Comparison of ENCODE assay signal across 20 cellular contexts in the genomic region with DNA sequence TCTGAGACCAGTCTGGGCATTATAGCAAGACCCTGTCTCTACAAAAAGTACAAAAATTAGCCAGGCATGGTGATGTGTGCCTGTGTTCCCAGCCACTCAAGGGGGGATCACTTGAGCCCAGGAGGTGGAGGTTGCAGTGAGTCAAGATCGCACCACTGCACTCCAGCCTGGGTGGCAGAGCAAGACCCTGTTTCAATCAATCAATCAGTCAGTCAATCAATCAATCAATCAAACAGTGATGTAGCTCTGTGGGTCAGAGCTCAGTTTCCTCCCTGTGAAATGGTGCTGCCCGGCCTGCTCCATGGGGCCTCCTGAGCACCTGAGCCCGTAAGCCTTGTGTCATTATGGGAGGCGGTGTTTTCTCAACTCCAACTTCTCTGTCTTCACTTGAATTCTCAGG.
"Had no signal": no experiment of that assay in that cellular context is flagged by ENCODE, and none has a peak within 500 bp of the region (broad histone marks: within the 10 kb centered on the region; RNA-seq: fewer than 3 reads in every experiment).

No MANE protein-coding gene starts in this region.

- H3K27me3 Mint-ChIP-seq: activated B cell treated with CpG ODN at 0.5 μM for 24 hours; central memory CD8-positive, alpha-beta T cell; naive thymus-derived CD4-positive, alpha-beta T cell; stimulated activated naive CD8-positive, alpha-beta T cell treated with anti-CD3 and anti-CD28 coated beads, Interleukin-15, amount 100 ng/mL, for 72 hours had no signal

- H3K9me3 Mint-ChIP-seq: activated B cell treated with CpG ODN at 0.5 μM for 24 hours; activated naive CD4-positive, alpha-beta T cell treated with anti-CD3 and anti-CD28 coated beads for 36 hours; activated T-cell treated with anti-CD3 and anti-CD28 coated beads, Interleukin-2, amount 50 U/mL, for 4 hours; central memory CD8-positive, alpha-beta T cell; immature natural killer cell; naive thymus-derived CD4-positive, alpha-beta T cell; stimulated activated naive CD8-positive, alpha-beta T cell treated with anti-CD3 and anti-CD28 coated beads, Interleukin-15, amount 100 ng/mL, for 72 hours; T-helper 1 cell treated with Interleukin-12 subunit alpha and Interleukin-12 subunit beta and Interleukin-4 antibody, amounts not matched to agents 30 μg/mL and 1 μg/mL, for 36 hours had no signal

- H3K27ac ChIP-seq: brain microvascular endothelial cell, thoracic aorta had no signal

- H3K27me3 ChIP-seq: brain microvascular endothelial cell, upper lobe of left lung had no signal

- H3K4me1 Mint-ChIP-seq: activated B cell treated with CpG ODN at 0.5 μM for 24 hours; central memory CD8-positive, alpha-beta T cell; immature natural killer cell; stimulated activated naive CD8-positive, alpha-beta T cell treated with anti-CD3 and anti-CD28 coated beads, Interleukin-15, amount 100 ng/mL, for 72 hours had no signal

- H3K27ac Mint-ChIP-seq: activated B cell treated with CpG ODN at 0.5 μM for 24 hours; activated naive CD4-positive, alpha-beta T cell treated with anti-CD3 and anti-CD28 coated beads for 36 hours; immature natural killer cell; naive thymus-derived CD4-positive, alpha-beta T cell; progenitor cell of endocrine pancreas; stimulated activated naive CD8-positive, alpha-beta T cell treated with anti-CD3 and anti-CD28 coated beads, Interleukin-15, amount 100 ng/mL, for 72 hours; T-helper 1 cell treated with Interleukin-12 subunit alpha and Interleukin-12 subunit beta and Interleukin-4 antibody, amounts not matched to agents 30 μg/mL and 1 μg/mL, for 36 hours had no signal

- H3K4me3 ChIP-seq: lung, thoracic aorta, upper lobe of left lung had no signal

- ATAC-seq: activated T-cell treated with anti-CD3 and anti-CD28 coated beads, Interleukin-2, amount 50 U/mL, for 4 hours; naive thymus-derived CD4-positive, alpha-beta T cell; stimulated activated naive CD8-positive, alpha-beta T cell treated with anti-CD3 and anti-CD28 coated beads, Interleukin-15, amount 100 ng/mL, for 72 hours had no signal

- FAIRE-seq: endometrium had no signal

- H3K4me1 ChIP-seq: upper lobe of left lung had no signal

- DNase-seq: activated B cell treated with CpG ODN at 0.5 μM for 24 hours; activated CD4-positive, alpha-beta T cell treated with anti-CD3 and anti-CD28 coated beads for 4 hours; activated CD4-positive, alpha-beta T cell treated with anti-CD3 and anti-CD28 coated beads, Interleukin-2, amount 50 U/mL, for 48 hours; activated CD8-positive, alpha-beta memory T cell treated with anti-CD3 and anti-CD28 coated beads, Interleukin-2, amount 50 U/mL, for 48 hours; activated naive CD4-positive, alpha-beta T cell treated with anti-CD3 and anti-CD28 coated beads for 36 hours; activated T-cell treated with anti-CD3 and anti-CD28 coated beads, Interleukin-2, amount 50 U/mL, for 4 hours; brain microvascular endothelial cell; cortex of kidney; immature natural killer cell; naive thymus-derived CD4-positive, alpha-beta T cell; stimulated activated CD4-positive, alpha-beta T cell treated with anti-CD3 and anti-CD28 coated beads, Interleukin-12 subunit alpha, Interleukin-12 subunit beta, amount 100 ng/mL, for 4 hours; stimulated activated CD4-positive, alpha-beta T cell treated with anti-CD3 and anti-CD28 coated beads, Interleukin-4, amount 100 ng/mL, for 4 hours; stimulated activated naive CD8-positive, alpha-beta T cell treated with anti-CD3 and anti-CD28 coated beads, Interleukin-15, amount 100 ng/mL, for 72 hours; upper lobe of left lung had no signal

- H3K36me3 ChIP-seq: brain microvascular endothelial cell, thoracic aorta, upper lobe of left lung had no signal

- H3K36me3 Mint-ChIP-seq: immature natural killer cell; naive thymus-derived CD4-positive, alpha-beta T cell had no signal

- H3K9me3 ChIP-seq: thoracic aorta, upper lobe of left lung had no signal

- H3K4me3 Mint-ChIP-seq: activated B cell treated with CpG ODN at 0.5 μM for 24 hours; activated naive CD4-positive, alpha-beta T cell treated with anti-CD3 and anti-CD28 coated beads for 36 hours; activated T-cell treated with anti-CD3 and anti-CD28 coated beads, Interleukin-2, amount 50 U/mL, for 4 hours; central memory CD8-positive, alpha-beta T cell; immature natural killer cell; naive thymus-derived CD4-positive, alpha-beta T cell; stimulated activated naive CD8-positive, alpha-beta T cell treated with anti-CD3 and anti-CD28 coated beads, Interleukin-15, amount 100 ng/mL, for 72 hours; T-helper 1 cell treated with Interleukin-12 subunit alpha and Interleukin-12 subunit beta and Interleukin-4 antibody, amounts not matched to agents 30 μg/mL and 1 μg/mL, for 36 hours had no signal
